1 cellular context compared by ENCODE assay signal in the genomic region with DNA sequence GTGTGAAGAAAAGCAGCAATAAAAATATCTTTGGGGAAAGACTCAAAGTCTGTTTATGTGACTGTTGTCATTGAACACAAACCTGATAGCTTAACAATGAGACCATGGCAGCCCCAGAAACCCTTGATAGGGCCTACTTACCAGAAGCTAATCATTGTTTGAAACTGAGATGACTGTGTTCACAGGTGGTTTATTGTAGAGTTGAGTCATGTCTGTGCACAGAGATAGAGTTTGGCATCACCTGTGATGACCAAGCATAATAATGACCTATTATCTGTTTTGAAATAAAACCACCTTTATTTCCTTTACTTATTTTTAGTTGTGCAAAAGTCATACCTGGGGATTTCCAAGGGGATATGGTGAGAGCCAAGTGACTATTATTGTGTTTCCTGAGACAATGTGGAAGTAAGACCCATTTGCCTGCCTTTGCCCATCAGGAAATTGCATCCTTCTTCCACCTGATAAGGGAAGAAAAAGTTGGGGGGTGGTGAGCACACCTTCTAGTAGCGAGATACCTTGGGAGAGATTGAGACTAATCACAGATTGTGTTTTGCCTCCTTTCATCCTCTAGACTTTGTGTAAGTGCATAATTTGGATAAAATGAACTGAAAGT.
TF ChIP-seq lines count a peak whose summit lies in the region.

No MANE protein-coding gene starts in this region.

TF ChIP-seq in GM12878, 131 proteins besides CTCF, POLR2A, EP300 and RAD21 (continued from another document):
- TF ChIP-seq, protein P1, sequence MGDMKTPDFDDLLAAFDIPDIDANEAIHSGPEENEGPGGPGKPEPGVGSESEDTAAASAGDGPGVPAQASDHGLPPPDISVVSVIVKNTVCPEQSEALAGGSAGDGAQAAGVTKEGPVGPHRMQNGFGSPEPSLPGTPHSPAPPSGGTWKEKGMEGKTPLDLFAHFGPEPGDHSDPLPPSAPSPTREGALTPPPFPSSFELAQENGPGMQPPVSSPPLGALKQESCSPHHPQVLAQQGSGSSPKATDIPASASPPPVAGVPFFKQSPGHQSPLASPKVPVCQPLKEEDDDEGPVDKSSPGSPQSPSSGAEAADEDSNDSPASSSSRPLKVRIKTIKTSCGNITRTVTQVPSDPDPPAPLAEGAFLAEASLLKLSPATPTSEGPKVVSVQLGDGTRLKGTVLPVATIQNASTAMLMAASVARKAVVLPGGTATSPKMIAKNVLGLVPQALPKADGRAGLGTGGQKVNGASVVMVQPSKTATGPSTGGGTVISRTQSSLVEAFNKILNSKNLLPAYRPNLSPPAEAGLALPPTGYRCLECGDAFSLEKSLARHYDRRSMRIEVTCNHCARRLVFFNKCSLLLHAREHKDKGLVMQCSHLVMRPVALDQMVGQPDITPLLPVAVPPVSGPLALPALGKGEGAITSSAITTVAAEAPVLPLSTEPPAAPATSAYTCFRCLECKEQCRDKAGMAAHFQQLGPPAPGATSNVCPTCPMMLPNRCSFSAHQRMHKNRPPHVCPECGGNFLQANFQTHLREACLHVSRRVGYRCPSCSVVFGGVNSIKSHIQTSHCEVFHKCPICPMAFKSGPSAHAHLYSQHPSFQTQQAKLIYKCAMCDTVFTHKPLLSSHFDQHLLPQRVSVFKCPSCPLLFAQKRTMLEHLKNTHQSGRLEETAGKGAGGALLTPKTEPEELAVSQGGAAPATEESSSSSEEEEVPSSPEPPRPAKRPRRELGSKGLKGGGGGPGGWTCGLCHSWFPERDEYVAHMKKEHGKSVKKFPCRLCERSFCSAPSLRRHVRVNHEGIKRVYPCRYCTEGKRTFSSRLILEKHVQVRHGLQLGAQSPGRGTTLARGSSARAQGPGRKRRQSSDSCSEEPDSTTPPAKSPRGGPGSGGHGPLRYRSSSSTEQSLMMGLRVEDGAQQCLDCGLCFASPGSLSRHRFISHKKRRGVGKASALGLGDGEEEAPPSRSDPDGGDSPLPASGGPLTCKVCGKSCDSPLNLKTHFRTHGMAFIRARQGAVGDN (IDR thresholded peaks at IDR 0.05) = 0 out of 2 replicates have a peak, but pooled peaks have one; percentile 6
- TF ChIP-seq SMAD1 (IDR thresholded peaks at IDR 0.05; ENCODE audit: low read depth, partially characterized antibody) = no peak
- TF ChIP-seq HCFC1 (IDR thresholded peaks at IDR 0.05; ENCODE audit: low read length) = no peak
- TF ChIP-seq DPF2 (IDR thresholded peaks at IDR 0.05) = 0 out of 2 replicates have a peak, but pooled peaks have one; percentile 64
